Comparison of ENCODE assay signal across 1 cellular context in genomic region chr15:84967380-84967779, GRCh38.
TF ChIP-seq lines count a peak whose summit lies in the region.

No MANE protein-coding gene starts in this region.

TF ChIP-seq in H1, 55 proteins besides CTCF, POLR2A, EP300 and RAD21:
- TF ChIP-seq SP4 (IDR thresholded peaks at IDR 0.05; ENCODE audit: low read length) (no peak), EZH2 (IDR thresholded peaks at IDR 0.05; ENCODE audit: low read depth, low read length, severe bottlenecking) (no peak), CREB1 (IDR thresholded peaks at IDR 0.05) (no peak), RFX5 (IDR thresholded peaks at IDR 0.05; ENCODE audit: borderline replicate concordance, low read depth, low read length) (no peak), POLR2AphosphoS5 (IDR thresholded peaks at IDR 0.05; ENCODE audit: low read depth, low read length) (no peak), BCL11A (IDR thresholded peaks at IDR 0.05; ENCODE audit: low read depth in 2 of 2, low read length in 2 of 2) (no peak), SP2 (IDR thresholded peaks at IDR 0.05; ENCODE audit: low read length) (no peak), SP1 (IDR thresholded peaks at IDR 0.05; ENCODE audit: low read depth, low read length) (no peak), RBBP5 (IDR thresholded peaks at IDR 0.05; ENCODE audit: borderline replicate concordance, low read depth, low read length) (no peak), GABPA (IDR thresholded peaks at IDR 0.05; ENCODE audit: borderline replicate concordance, insufficient read depth, low read length) (no peak)
